In the genomic region with DNA sequence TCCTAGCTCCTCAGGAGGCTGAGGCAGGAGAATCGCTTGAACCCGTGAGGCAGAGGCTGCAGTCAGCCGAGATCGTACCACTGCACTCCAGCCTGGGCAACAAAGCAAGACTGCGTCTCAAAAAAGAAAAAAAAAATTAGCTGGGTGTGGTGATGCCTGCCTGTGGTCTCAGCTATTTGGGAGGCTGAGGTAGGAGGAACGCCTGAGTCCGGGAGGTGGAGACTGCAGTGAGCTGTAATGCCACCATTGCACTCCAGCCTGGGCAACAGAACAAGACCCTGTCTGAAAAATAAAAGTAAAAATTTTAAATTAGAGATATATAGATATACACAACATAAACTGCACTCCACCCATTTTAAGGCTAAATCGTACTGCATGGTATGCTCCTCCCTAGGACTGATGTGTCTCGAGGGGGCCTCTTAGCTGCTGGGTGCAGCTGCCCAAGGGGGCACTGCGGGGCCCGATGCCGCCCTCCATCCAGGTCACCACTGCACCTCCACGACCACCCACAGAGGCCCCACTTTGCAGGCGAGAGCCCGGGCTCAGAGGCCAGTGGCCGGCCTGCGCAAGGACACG, we compare ENCODE assay signal across 8 cellular contexts. TPM values are rescaled to one million over a fixed set of nuclear protein-coding genes. Genes with fewer than 3 reads are reported as not detected.
DNase-seq lines count a peak whose midpoint lies in the region; ATAC-seq and TF ChIP-seq lines count a peak whose summit lies in the region.

No MANE protein-coding gene starts in this region.

- no peaks in the 10 kb centered on the region for H3K36me3 ChIP-seq in brain microvascular endothelial cell (replicated peaks)
- no peaks in the 10 kb centered on the region for H3K36me3 ChIP-seq in muscle layer of duodenum (ENCODE audit: control insufficient read depth in 1 of 2, insufficient read depth in 2 of 2, low read length in 2 of 2)

- H3K27ac ChIP-seq in brain microvascular endothelial cell (no peak overlapping the region), muscle layer of duodenum (ENCODE audit: low read length) (no peak overlapping the region)

- peak; percentile 41 for ATAC-seq in HG03460 (IDR thresholded peaks at IDR 0.05; ENCODE audit: unreplicated experiment)

- TF ChIP-seq CTCF in brain microvascular endothelial cell (IDR thresholded peaks at IDR 0.05; ENCODE audit: low read depth, low read length, missing control alignments) = peak; percentile 30

- DNase-seq in brain microvascular endothelial cell (no peak), cerebellar cortex (ENCODE audit: low spot score) (no peak), KBM-7 (no peak), T-helper 9 cell (no peak), ureter (ENCODE audit: low spot score) (no peak)

- H3K9me3 ChIP-seq in muscle layer of duodenum (ENCODE audit: control insufficient read depth in 1 of 2, low read length in 2 of 2) = no peaks in the 10 kb centered on the region

- in situ Hi-C loops in brain microvascular endothelial cell (cut with HindIII; ENCODE audit: low pct_ligation_motif_present, low sequenced_read_pairs) (no loop called here), KBM-7 (cut with MboI; ENCODE audit: low pct_unique_long_range_greater_than_20kb, low sequenced_read_pairs) (no loop called here)

- H3K4me3 ChIP-seq in GM08714 (ENCODE audit: low read length) = peak overlapping the region; percentile 67; the same call in 1 of the 2 replicates
- H3K4me3 ChIP-seq in brain microvascular endothelial cell (ENCODE audit: low read depth, low read length) = peak overlapping the region; percentile 59
- peak overlapping the region; percentile 67 to 77 for H3K4me3 ChIP-seq in muscle layer of duodenum (ENCODE audit: low read depth in 1 of 2, low read length in 2 of 2)

- H3K27me3 ChIP-seq in brain microvascular endothelial cell (replicated peaks) = no peaks in the 10 kb centered on the region
- H3K27me3 ChIP-seq in muscle layer of duodenum (ENCODE audit: low read depth, low read length) = no peaks in the 10 kb centered on the region

- H3K4me1 ChIP-seq in muscle layer of duodenum (ENCODE audit: control insufficient read depth in 1 of 2, insufficient read depth in 2 of 2, low read length in 2 of 2) = peaks cover 0 to 12% of the 10 kb centered on the region in 2 donors

RNA-seq across cellular contexts. Expression of a gene that starts 40.9 kb away (rescaled TPM):
- 40.4 TPM for total RNA-seq in ureter
